Comparison of ENCODE assay signal across 8 cellular contexts in genomic region chr17:48053758-48054237, GRCh38. TPM values are rescaled to one million over a fixed set of nuclear protein-coding genes. Genes with fewer than 3 reads are reported as not detected.
DNase-seq lines count a peak whose midpoint lies in the region; ATAC-seq and TF ChIP-seq lines count a peak whose summit lies in the region.

No MANE protein-coding gene starts in this region.

- TF ChIP-seq POLR2A in sigmoid colon (IDR thresholded peaks at IDR 0.05), result no peak

- 67 to 72% methylated on average over 6 of the region's 6 CpGs for WGBS in sigmoid colon, 2 donors

- peaks cover 91% of the 10 kb centered on the region for H3K79me2 ChIP-seq in DOHH2 (ENCODE audit: control insufficient read depth, low read length)
- H3K79me2 ChIP-seq in SU-DHL-6 (ENCODE audit: insufficient read depth, low read length), result peaks cover 68% of the 10 kb centered on the region
- H3K79me2 ChIP-seq in fibroblast of lung (ENCODE audit: control insufficient read depth, insufficient read depth, low read length), result peaks cover 44% of the 10 kb centered on the region

- H3K27me3 ChIP-seq in DOHH2 (ENCODE audit: control insufficient read depth, low read length) (no peaks in the 10 kb centered on the region), SU-DHL-6 (ENCODE audit: low read length) (no peaks in the 10 kb centered on the region), fibroblast of lung (ENCODE audit: control insufficient read depth, insufficient read depth, low read length) (no peaks in the 10 kb centered on the region), sigmoid colon (no peaks in the 10 kb centered on the region)

- H3K36me3 ChIP-seq in DOHH2 (ENCODE audit: control insufficient read depth, low read length), result peaks cover 88% of the 10 kb centered on the region
- peaks cover 5% of the 10 kb centered on the region; the same call in 1 of the 2 replicates for H3K36me3 ChIP-seq in SU-DHL-6 (ENCODE audit: low read length)
- peaks cover 18% of the 10 kb centered on the region for H3K36me3 ChIP-seq in fibroblast of lung (ENCODE audit: control insufficient read depth, insufficient read depth, low read length)
- peaks cover 10 to 48% (median 36%) of the 10 kb centered on the region in 4 donors for H3K36me3 ChIP-seq in sigmoid colon

- peak overlapping the region; percentile 44 for H3K4me2 ChIP-seq in DOHH2 (ENCODE audit: low read length)
- peak overlapping the region; percentile 40 for H3K4me2 ChIP-seq in SU-DHL-6 (ENCODE audit: low read depth, low read length, poor library complexity, severe bottlenecking)
- H3K4me2 ChIP-seq in fibroblast of lung (ENCODE audit: extremely low read depth, insufficient read depth, low read length), result peak overlapping the region; percentile 60

- H3F3A ChIP-seq in DOHH2 (ENCODE audit: control insufficient read depth, insufficient read depth) (no peaks in the 10 kb centered on the region), SU-DHL-6 (ENCODE audit: insufficient read depth) (peaks cover 3% of the 10 kb centered on the region; the same call in 1 of the 2 replicates)

- H3K27ac ChIP-seq in DOHH2 (ENCODE audit: low read depth, low read length) (no peak overlapping the region), SU-DHL-6 (ENCODE audit: low read depth, low read length) (no peak overlapping the region; the same call in 1 of the 2 replicates), fibroblast of lung (ENCODE audit: insufficient read depth, low read length) (no peak overlapping the region), sigmoid colon (peak overlapping the region; percentile 96 to 99 (median 98))

- no peak for TF ChIP-seq EP300 in sigmoid colon (IDR thresholded peaks at IDR 0.05)

- 0 out of 2 replicates have a peak overlapping the region, but pooled peaks have one; percentile 6 for H3K9ac ChIP-seq in SU-DHL-6 (ENCODE audit: low read length)
- H3K9ac ChIP-seq in fibroblast of lung (ENCODE audit: insufficient read depth, low read length), result peak overlapping the region; percentile 26

- ATAC-seq in GM19467 (IDR thresholded peaks at IDR 0.05; ENCODE audit: unreplicated experiment), result no peak
- ATAC-seq in HG03045 (IDR thresholded peaks at IDR 0.05; ENCODE audit: unreplicated experiment), result no peak

- H4K20me1 ChIP-seq in DOHH2 (ENCODE audit: control insufficient read depth, insufficient read depth, low read depth, low read length) (peaks cover 15% of the 10 kb centered on the region), SU-DHL-6 (ENCODE audit: low read depth, low read length) (no peaks in the 10 kb centered on the region), fibroblast of lung (ENCODE audit: control insufficient read depth, extremely low read depth, insufficient read depth, low read length) (no peaks in the 10 kb centered on the region)

- intact Hi-C loops in sigmoid colon (cut with DNase I), result no loop called here

- no peak overlapping the region for H3K4me3 ChIP-seq in DOHH2 (ENCODE audit: low read length)
- no peak overlapping the region for H3K4me3 ChIP-seq in SU-DHL-6 (ENCODE audit: insufficient read depth, low read length, poor library complexity, severe bottlenecking)
- H3K4me3 ChIP-seq in fibroblast of lung (replicated peaks in 1 of 4; ENCODE audit: control extremely low read depth in 1 of 4, insufficient read depth in 1 of 4, low read depth in 3 of 4, low read length in 4 of 4), result peak overlapping the region in 2 of 4 experiments; percentile 69 to 93
- H3K4me3 ChIP-seq in sigmoid colon, result peak overlapping the region; percentile 19 to 85 (median 32)

- H3K4me1 ChIP-seq in DOHH2 (ENCODE audit: control insufficient read depth, low read length), result peaks cover 75% of the 10 kb centered on the region
- peaks cover 34% of the 10 kb centered on the region for H3K4me1 ChIP-seq in fibroblast of lung (ENCODE audit: control insufficient read depth, extremely low read depth, insufficient read depth, low read length)
- H3K4me1 ChIP-seq in sigmoid colon, result peaks cover 0 to 74% (median 68%) of the 10 kb centered on the region in 4 donors

- no peaks in the 10 kb centered on the region for H3K9me2 ChIP-seq in DOHH2 (replicated peaks; ENCODE audit: control insufficient read depth, low read length)
- no peaks in the 10 kb centered on the region for H3K9me2 ChIP-seq in SU-DHL-6 (replicated peaks; ENCODE audit: insufficient read depth, low read length)

- H2AFZ ChIP-seq in SU-DHL-6 (ENCODE audit: low read depth, low read length, severe bottlenecking), result no peak overlapping the region
- H2AFZ ChIP-seq in fibroblast of lung (ENCODE audit: low read length), result no peak overlapping the region

- TF ChIP-seq CTCF in DOHH2 (IDR thresholded peaks at IDR 0.05; ENCODE audit: low read depth, low read length, poor library complexity, severe bottlenecking) (no peak), SU-DHL-6 (IDR thresholded peaks at IDR 0.05; ENCODE audit: insufficient read depth, low read length, poor library complexity, severe bottlenecking) (no peak), fibroblast of lung (conservative IDR thresholded peaks at IDR 0.05 in 1 of 2, IDR thresholded peaks at IDR 0.05 in 1 of 2; ENCODE audit: low read depth in 1 of 2, low read length in 2 of 2) (no peak), sigmoid colon (IDR thresholded peaks at IDR 0.05) (no peak)

- no peak for DNase-seq in fibroblast of lung (ENCODE audit: low read depth in 2 of 2)
- DNase-seq in sigmoid colon, result no peak
- DNase-seq in stimulated activated CD8-positive, alpha-beta memory T cell treated with anti-CD3 and anti-CD28 coated beads, Interleukin-4, amount 100 ng/mL, for 48 hours, result no peak
- DNase-seq in NCI-H82 (lab: John Stamatoyannopoulos, UW), result no peak

- H3K9me3 ChIP-seq in DOHH2 (ENCODE audit: control insufficient read depth, insufficient read depth, low read length) (no peaks in the 10 kb centered on the region), SU-DHL-6 (ENCODE audit: insufficient read depth, low read length) (no peaks in the 10 kb centered on the region), fibroblast of lung (ENCODE audit: control insufficient read depth, insufficient read depth, low read depth, low read length) (no peaks in the 10 kb centered on the region), sigmoid colon (no peaks in the 10 kb centered on the region)

RNA-seq across cellular contexts. Expression of gene NFE2L1, which starts 5.6 kb away (rescaled TPM):
- total RNA-seq in fibroblast of lung (90.4 and 162 TPM in 2 replicates), sigmoid colon (100 to 1,000 TPM; 126 to 174 (median 141) TPM)
- polyA plus RNA-seq in fibroblast of lung (170 and 200 TPM in 2 replicates), sigmoid colon (100 to 1,000 TPM in 1 of 3 donors, 10 to 100 TPM in 2; 44.4 to 134 (median 61.5) TPM)
- polyA plus RNA-seq in fibroblast of lung (2012), result 119 and 162 TPM in 2 replicates
- 172 and 227 TPM in 2 replicates for polyA minus RNA-seq in fibroblast of lung (ENCODE audit: low replicate concordance)

RNA-seq across cellular contexts. Expression of gene COPZ2, which starts 16.2 kb away (rescaled TPM):
- total RNA-seq in fibroblast of lung (49.8 and 63.1 TPM in 2 replicates), sigmoid colon (10 to 100 TPM; 52.3 to 64.0 (median 58.9) TPM)
- polyA plus RNA-seq in fibroblast of lung (97.9 and 104 TPM in 2 replicates), sigmoid colon (10 to 100 TPM in 1 of 3 donors, 1 to 10 TPM in 2; 5.5 to 19.2 (median 6.9) TPM)
- polyA plus RNA-seq in fibroblast of lung (2012), result 130 and 148 TPM in 2 replicates
- 61.9 and 91.5 TPM in 2 replicates for polyA minus RNA-seq in fibroblast of lung (ENCODE audit: low replicate concordance)

RNA-seq across cellular contexts. Expression of gene CBX1, which starts 47.5 kb away (rescaled TPM):
- total RNA-seq in fibroblast of lung (44.9 and 50.4 TPM in 2 replicates), sigmoid colon (10 to 100 TPM; 29.1 to 37.4 (median 32.9) TPM)
- polyA plus RNA-seq in fibroblast of lung (64.8 and 68.1 TPM in 2 replicates), sigmoid colon (10 to 100 TPM; 26.8 to 36.1 (median 31.8) TPM)
- 78.7 and 95.1 TPM in 2 replicates for polyA plus RNA-seq in fibroblast of lung (2012)
- 3.5 and 7.2 TPM in 2 replicates for polyA minus RNA-seq in fibroblast of lung (ENCODE audit: low replicate concordance)

RNA-seq across cellular contexts. Expression of gene SNX11, which starts 53.8 kb away (rescaled TPM):
- total RNA-seq in fibroblast of lung, result 9.0 and 12.6 TPM in 2 replicates
- 13.2 and 17.7 TPM in 2 replicates for polyA plus RNA-seq in fibroblast of lung
- 15.1 and 18.7 TPM in 2 replicates for polyA plus RNA-seq in fibroblast of lung (2012)
- polyA minus RNA-seq in fibroblast of lung (ENCODE audit: low replicate concordance), result 15.9 and 24.2 TPM in 2 replicates
- total RNA-seq in sigmoid colon, result 10 to 100 TPM in 3 of 4 donors, 1 to 10 TPM in 1; 10.0 to 19.3 (median 15.7) TPM
- polyA plus RNA-seq in sigmoid colon, result 10 to 100 TPM; 22.2 to 27.8 (median 25.2) TPM

Comparison
In these comparisons a context has a peak if more than half of its experiments do, and no peak if none do; other contexts are left out.
1. H3K27ac ChIP-seq: peak in sigmoid colon (4 of 4); none in DOHH2 (single experiment), SU-DHL-6 (single experiment) and fibroblast of lung (single experiment).
2. H3K4me3 ChIP-seq: peak in sigmoid colon (4 of 4); none in DOHH2 (single experiment) and SU-DHL-6 (single experiment).
3. Peak in every context shown above with its lines, with median percentiles within 50 percentile points of each other: H3K4me2 ChIP-seq.